Comparison of ENCODE assay signal across 1 cellular context in genomic region chr11:28107726-28108618, GRCh38.
A peak's percentile ranks its signal among the peaks of the same experiment; 100 is the strongest.
TF ChIP-seq lines count a peak whose summit lies in the region.

Gene KIF18A (minus strand): TSS chr11:28108156. CDS start chr11:28097947, 10,209 bp downstream.
A gene with protein sequence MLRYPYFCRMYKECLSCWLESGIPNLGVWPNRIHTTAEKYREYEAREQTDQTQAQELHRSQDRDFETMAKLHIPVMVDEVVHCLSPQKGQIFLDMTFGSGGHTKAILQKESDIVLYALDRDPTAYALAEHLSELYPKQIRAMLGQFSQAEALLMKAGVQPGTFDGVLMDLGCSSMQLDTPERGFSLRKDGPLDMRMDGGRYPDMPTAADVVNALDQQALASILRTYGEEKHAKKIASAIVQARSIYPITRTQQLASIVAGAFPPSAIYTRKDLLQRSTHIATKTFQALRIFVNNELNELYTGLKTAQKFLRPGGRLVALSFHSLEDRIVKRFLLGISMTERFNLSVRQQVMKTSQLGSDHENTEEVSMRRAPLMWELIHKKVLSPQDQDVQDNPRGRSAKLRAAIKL (plus strand): TSS chr11:28108388. CDS start chr11:28113335, 4,947 bp downstream.

TF ChIP-seq in K562, 482 proteins besides CTCF, POLR2A, EP300 and RAD21 (continued from another document and continues in another):
- 0 out of 2 replicates have a peak, but pooled peaks have one; percentile 12 for TF ChIP-seq ZBED1 (IDR thresholded peaks at IDR 0.05)
- peak; percentile 32; the same call in 1 of the 2 replicates for TF ChIP-seq FOXP1 (CRISPR knock-in tag; IDR thresholded peaks at IDR 0.05)
- TF ChIP-seq NFIC (IDR thresholded peaks at IDR 0.05) = peak; percentile 34
- no peak for TF ChIP-seq MLX (CRISPR knock-in tag; conservative IDR thresholded peaks at IDR 0.05)
- no peak for TF ChIP-seq ZNF830 (CRISPR knock-in tag; IDR thresholded peaks at IDR 0.05)
- TF ChIP-seq, protein P1, sequence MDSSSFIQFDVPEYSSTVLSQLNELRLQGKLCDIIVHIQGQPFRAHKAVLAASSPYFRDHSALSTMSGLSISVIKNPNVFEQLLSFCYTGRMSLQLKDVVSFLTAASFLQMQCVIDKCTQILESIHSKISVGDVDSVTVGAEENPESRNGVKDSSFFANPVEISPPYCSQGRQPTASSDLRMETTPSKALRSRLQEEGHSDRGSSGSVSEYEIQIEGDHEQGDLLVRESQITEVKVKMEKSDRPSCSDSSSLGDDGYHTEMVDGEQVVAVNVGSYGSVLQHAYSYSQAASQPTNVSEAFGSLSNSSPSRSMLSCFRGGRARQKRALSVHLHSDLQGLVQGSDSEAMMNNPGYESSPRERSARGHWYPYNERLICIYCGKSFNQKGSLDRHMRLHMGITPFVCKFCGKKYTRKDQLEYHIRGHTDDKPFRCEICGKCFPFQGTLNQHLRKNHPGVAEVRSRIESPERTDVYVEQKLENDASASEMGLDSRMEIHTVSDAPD (CRISPR knock-in tag; IDR thresholded peaks at IDR 0.05) = no peak
- no peak; the same call in 1 of the 2 replicates for TF ChIP-seq ZBTB7A (IDR thresholded peaks at IDR 0.05; ENCODE audit: borderline replicate concordance, control insufficient read depth, low read depth, low read length)
- TF ChIP-seq SUPT5H (IDR thresholded peaks at IDR 0.05) = peak; percentile 91
- TF ChIP-seq ZNF589 (CRISPR knock-in tag; IDR thresholded peaks at IDR 0.05; ENCODE audit: low read depth) = no peak
- TF ChIP-seq ETV1 (tag; conservative IDR thresholded peaks at IDR 0.05; ENCODE audit: low read depth) = peak; percentile 41; the same call in 1 of the 2 replicates
- no peak for TF ChIP-seq COPS2 (conservative IDR thresholded peaks at IDR 0.05)
- peak; percentile 95 for TF ChIP-seq E2F4 (CRISPR knock-in tag; IDR thresholded peaks at IDR 0.05; ENCODE audit: low read depth)
- no peak for TF ChIP-seq ZNF740 (CRISPR knock-in tag; IDR thresholded peaks at IDR 0.05)
- TF ChIP-seq ZNF740 (tag; IDR thresholded peaks at IDR 0.05) = no peak
- TF ChIP-seq, protein P2, sequence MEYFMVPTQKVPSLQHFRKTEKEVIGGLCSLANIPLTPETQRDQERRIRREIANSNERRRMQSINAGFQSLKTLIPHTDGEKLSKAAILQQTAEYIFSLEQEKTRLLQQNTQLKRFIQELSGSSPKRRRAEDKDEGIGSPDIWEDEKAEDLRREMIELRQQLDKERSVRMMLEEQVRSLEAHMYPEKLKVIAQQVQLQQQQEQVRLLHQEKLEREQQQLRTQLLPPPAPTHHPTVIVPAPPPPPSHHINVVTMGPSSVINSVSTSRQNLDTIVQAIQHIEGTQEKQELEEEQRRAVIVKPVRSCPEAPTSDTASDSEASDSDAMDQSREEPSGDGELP (CRISPR knock-in tag; IDR thresholded peaks at IDR 0.05; ENCODE audit: borderline replicate concordance) = peak; percentile 89; the same call in 1 of the 2 replicates
- TF ChIP-seq ERF (CRISPR knock-in tag; IDR thresholded peaks at IDR 0.05) = no peak
- no peak for TF ChIP-seq DMBX1 (CRISPR knock-in tag; IDR thresholded peaks at IDR 0.05; ENCODE audit: borderline replicate concordance)
- TF ChIP-seq, protein P3, sequence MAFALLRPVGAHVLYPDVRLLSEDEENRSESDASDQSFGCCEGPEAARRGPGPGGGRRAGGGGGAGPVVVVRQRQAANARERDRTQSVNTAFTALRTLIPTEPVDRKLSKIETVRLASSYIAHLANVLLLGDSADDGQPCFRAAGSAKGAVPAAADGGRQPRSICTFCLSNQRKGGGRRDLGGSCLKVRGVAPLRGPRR (CRISPR knock-in tag; IDR thresholded peaks at IDR 0.05) = no peak
- no peak for TF ChIP-seq FOXJ3 (CRISPR knock-in tag; IDR thresholded peaks at IDR 0.05)
- peak in 1 of 2 experiments; percentile 43; a peak in 1 of 4 replicates for TF ChIP-seq RCOR1 (IDR thresholded peaks at IDR 0.05; ENCODE audit: borderline replicate concordance in 1 of 2, low read depth in 2 of 2, low read length in 2 of 2)
- TF ChIP-seq, protein P4, sequence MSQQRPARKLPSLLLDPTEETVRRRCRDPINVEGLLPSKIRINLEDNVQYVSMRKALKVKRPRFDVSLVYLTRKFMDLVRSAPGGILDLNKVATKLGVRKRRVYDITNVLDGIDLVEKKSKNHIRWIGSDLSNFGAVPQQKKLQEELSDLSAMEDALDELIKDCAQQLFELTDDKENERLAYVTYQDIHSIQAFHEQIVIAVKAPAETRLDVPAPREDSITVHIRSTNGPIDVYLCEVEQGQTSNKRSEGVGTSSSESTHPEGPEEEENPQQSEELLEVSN (IDR thresholded peaks at IDR 0.05; ENCODE audit: borderline replicate concordance in 1 of 2, extremely low read depth in 1 of 2, insufficient read depth in 1 of 2, insufficient read length in 1 of 2, low read depth in 1 of 2, low read length in 1 of 2, poor library complexity in 1 of 2, severe bottlenecking in 1 of 2) = peak; percentile 40 to 54
- no peak for TF ChIP-seq MGA (IDR thresholded peaks at IDR 0.05)
- 0 out of 2 replicates have a peak, but pooled peaks have one; percentile 6 for TF ChIP-seq ETS1 (conservative IDR thresholded peaks at IDR 0.05; ENCODE audit: control insufficient read depth, low read depth, low read length)
- peak; percentile 97 for TF ChIP-seq RFX1 (IDR thresholded peaks at IDR 0.05)
- TF ChIP-seq RBM34 (IDR thresholded peaks at IDR 0.05; ENCODE audit: borderline replicate concordance, insufficient read depth, low read length) = no peak
- TF ChIP-seq SMAD2 (IDR thresholded peaks at IDR 0.05; ENCODE audit: low read depth, low read length) = no peak
- peak; percentile 91 for TF ChIP-seq CXXC5 (CRISPR knock-in tag; IDR thresholded peaks at IDR 0.05)
- TF ChIP-seq SMARCC2 (IDR thresholded peaks at IDR 0.05; ENCODE audit: low read depth) = no peak
- no peak for TF ChIP-seq HOXB6 (CRISPR knock-in tag; IDR thresholded peaks at IDR 0.05; ENCODE audit: borderline replicate concordance)
- TF ChIP-seq, protein P5, sequence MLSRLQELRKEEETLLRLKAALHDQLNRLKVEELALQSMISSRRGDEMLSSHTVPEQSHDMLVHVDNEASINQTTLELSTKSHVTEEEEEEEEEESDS (CRISPR knock-in tag; IDR thresholded peaks at IDR 0.05) = no peak
- TF ChIP-seq ZNF316 (IDR thresholded peaks at IDR 0.05) = peak; percentile 40; the same call in 1 of the 2 replicates
- peak; percentile 65; the same call in 1 of the 2 replicates for TF ChIP-seq CBX1 (IDR thresholded peaks at IDR 0.05; ENCODE audit: low read depth)
- peak; percentile 66; the same call in 1 of the 2 replicates for TF ChIP-seq MBD2 (IDR thresholded peaks at IDR 0.05; ENCODE audit: borderline replicate concordance, low read depth)
- TF ChIP-seq DPF2 (IDR thresholded peaks at IDR 0.05) = no peak
- TF ChIP-seq STAT5B (CRISPR knock-in tag; IDR thresholded peaks at IDR 0.05) = no peak
- TF ChIP-seq, protein P6, sequence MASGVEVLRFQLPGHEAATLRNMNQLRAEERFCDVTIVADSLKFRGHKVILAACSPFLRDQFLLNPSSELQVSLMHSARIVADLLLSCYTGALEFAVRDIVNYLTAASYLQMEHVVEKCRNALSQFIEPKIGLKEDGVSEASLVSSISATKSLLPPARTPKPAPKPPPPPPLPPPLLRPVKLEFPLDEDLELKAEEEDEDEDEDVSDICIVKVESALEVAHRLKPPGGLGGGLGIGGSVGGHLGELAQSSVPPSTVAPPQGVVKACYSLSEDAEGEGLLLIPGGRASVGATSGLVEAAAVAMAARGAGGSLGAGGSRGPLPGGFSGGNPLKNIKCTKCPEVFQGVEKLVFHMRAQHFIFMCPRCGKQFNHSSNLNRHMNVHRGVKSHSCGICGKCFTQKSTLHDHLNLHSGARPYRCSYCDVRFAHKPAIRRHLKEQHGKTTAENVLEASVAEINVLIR (CRISPR knock-in tag; IDR thresholded peaks at IDR 0.05) = peak; percentile 81
- peak; percentile 8 to 69; a peak in 2 of 4 replicates for TF ChIP-seq MAZ (CRISPR knock-in tag; conservative IDR thresholded peaks at IDR 0.05 in 1 of 2, IDR thresholded peaks at IDR 0.05 in 1 of 2)
